ENCODE assay signal across 1 cellular context in genomic region chr20:43409041-43409913, GRCh38.
A peak's percentile ranks its signal among the peaks of the same experiment; 100 is the strongest.
TF ChIP-seq lines count a peak whose summit lies in the region.

No MANE protein-coding gene starts in this region.

TF ChIP-seq in HepG2, 621 proteins besides CTCF, POLR2A, EP300 and RAD21 (continued from another document):
- TF ChIP-seq HINFP (CRISPR knock-in tag; IDR thresholded peaks at IDR 0.05; ENCODE audit: low read depth): peak; percentile 40; the same call in 1 of the 2 replicates
- TF ChIP-seq THRA (CRISPR knock-in tag; IDR thresholded peaks at IDR 0.05; ENCODE audit: borderline replicate concordance): no peak
- TF ChIP-seq TAF15 (IDR thresholded peaks at IDR 0.05; ENCODE audit: low read depth, low read length, poor library complexity, severe bottlenecking): no peak
- no peak for TF ChIP-seq MED8 (CRISPR knock-in tag; IDR thresholded peaks at IDR 0.05; ENCODE audit: insufficient replicate concordance)
- no peak for TF ChIP-seq ZNF263 (CRISPR knock-in tag; IDR thresholded peaks at IDR 0.05)
- TF ChIP-seq ZKSCAN1 (IDR thresholded peaks at IDR 0.05; ENCODE audit: low read length): no peak; the same call in 1 of the 2 replicates
- peak; percentile 94 for TF ChIP-seq STAG1 (CRISPR knock-in tag; IDR thresholded peaks at IDR 0.05)
- TF ChIP-seq ZNF503 (CRISPR knock-in tag; IDR thresholded peaks at IDR 0.05): no peak
- no peak for TF ChIP-seq ZNF576 (CRISPR knock-in tag; IDR thresholded peaks at IDR 0.05)
- TF ChIP-seq ASH2L (IDR thresholded peaks at IDR 0.05; ENCODE audit: insufficient read length, low read depth, low read length): no peak
- TF ChIP-seq FOXA1 (IDR thresholded peaks at IDR 0.05): no peak
- TF ChIP-seq FOXA1 (CRISPR knock-in tag; IDR thresholded peaks at IDR 0.05): no peak
- TF ChIP-seq GMEB2 (CRISPR knock-in tag; IDR thresholded peaks at IDR 0.05; ENCODE audit: low read depth): no peak
- no peak for TF ChIP-seq ARNT (IDR thresholded peaks at IDR 0.05)
- TF ChIP-seq PAF1 (CRISPR knock-in tag; IDR thresholded peaks at IDR 0.05): no peak
- no peak for TF ChIP-seq HNF4A (CRISPR knock-in tag; IDR thresholded peaks at IDR 0.05)
- no peak for TF ChIP-seq ZNF709 (CRISPR knock-in tag; IDR thresholded peaks at IDR 0.05)
- TF ChIP-seq MTF2 (CRISPR knock-in tag; IDR thresholded peaks at IDR 0.05; ENCODE audit: borderline replicate concordance): no peak
- no peak for TF ChIP-seq ZNF142 (CRISPR knock-in tag; IDR thresholded peaks at IDR 0.05)
